Comparison of ENCODE assay signal across 2 cellular contexts in the genomic region with DNA sequence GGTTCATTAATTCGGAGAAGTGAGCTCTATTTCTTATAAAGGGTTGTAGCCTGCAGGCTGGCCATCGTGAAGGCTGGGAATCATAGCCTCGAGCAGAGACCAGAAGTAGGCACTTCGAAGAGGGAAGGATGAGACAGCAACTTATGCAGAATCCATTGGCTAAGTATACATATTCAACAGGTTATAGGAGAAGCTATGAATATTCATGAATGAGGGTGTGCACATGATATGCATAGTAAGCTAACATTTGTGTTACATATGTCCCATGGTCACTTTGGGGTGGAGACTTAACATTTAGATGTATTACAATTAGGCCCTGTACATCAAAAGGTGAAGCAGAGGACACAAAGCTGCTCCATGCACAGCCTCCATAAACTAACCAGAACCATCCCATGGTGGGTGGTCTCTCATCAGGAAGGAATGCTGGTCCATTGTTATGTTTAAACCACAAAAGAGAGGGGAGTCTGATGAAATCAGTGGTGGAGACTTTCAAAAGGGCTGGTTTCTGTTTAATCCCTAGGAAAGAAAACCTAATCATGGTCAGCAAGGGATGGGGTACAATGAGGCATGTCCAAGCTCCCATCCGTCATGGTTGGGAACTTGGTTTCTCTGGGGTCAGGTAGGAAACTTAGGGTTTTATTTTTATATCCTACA.
A peak's percentile ranks its signal among the peaks of the same experiment; 100 is the strongest.
TF ChIP-seq lines count a peak whose summit lies in the region.

No MANE protein-coding gene starts in this region.

TF ChIP-seq in GM12891, 5 proteins besides CTCF, POLR2A, EP300 and RAD21:
- no peak for TF ChIP-seq POU2F2 (IDR thresholded peaks at IDR 0.05; ENCODE audit: low read depth, low read length)
- no peak for TF ChIP-seq SPI1 (IDR thresholded peaks at IDR 0.05; ENCODE audit: low read depth, low read length)
- TF ChIP-seq TAF1 (IDR thresholded peaks at IDR 0.05; ENCODE audit: low read depth, low read length), result no peak
- no peak for TF ChIP-seq POLR2AphosphoS5 (IDR thresholded peaks at IDR 0.05; ENCODE audit: low read depth, low read length)
- TF ChIP-seq PAX5 (IDR thresholded peaks at IDR 0.05; ENCODE audit: insufficient read depth, low read length, severe bottlenecking), result no peak

TF ChIP-seq in H1, 55 proteins besides CTCF, POLR2A, EP300 and RAD21:
- TF ChIP-seq KDM4A (IDR thresholded peaks at IDR 0.05; ENCODE audit: low read depth, low read length, severe bottlenecking) (no peak), JUND (IDR thresholded peaks at IDR 0.05; ENCODE audit: low read length) (no peak), POU5F1 (IDR thresholded peaks at IDR 0.05; ENCODE audit: low read depth, low read length) (peak; percentile 53; the same call in 1 of the 2 replicates), RNF2 (IDR thresholded peaks at IDR 0.05; ENCODE audit: borderline replicate concordance, low read depth, low read length, missing control alignments, poor library complexity, severe bottlenecking) (no peak), KDM1A (IDR thresholded peaks at IDR 0.05; ENCODE audit: borderline replicate concordance, low read length) (no peak), ATF2 (IDR thresholded peaks at IDR 0.05; ENCODE audit: low read length) (no peak), RXRA (IDR thresholded peaks at IDR 0.05; ENCODE audit: insufficient read depth, low read depth, low read length) (peak; percentile 71; the same call in 1 of the 2 replicates), SP1 (IDR thresholded peaks at IDR 0.05; ENCODE audit: low read depth, low read length) (0 out of 2 replicates have a peak, but pooled peaks have one; percentile 43), TEAD4 (IDR thresholded peaks at IDR 0.05; ENCODE audit: low read depth, low read length) (peak; percentile 74), SP4 (IDR thresholded peaks at IDR 0.05; ENCODE audit: low read length) (no peak), CEBPB (IDR thresholded peaks at IDR 0.05; ENCODE audit: low read depth, low read length) (peak; percentile 84), SAP30 (IDR thresholded peaks at IDR 0.05; ENCODE audit: insufficient read depth, insufficient replicate concordance, low read length) (no peak)
